In genomic region chr15:82074610-82075009, GRCh38 we compare ENCODE assay signal across 2 cellular contexts.
TF ChIP-seq lines count a peak whose summit lies in the region.

No MANE protein-coding gene starts in this region.

TF ChIP-seq in GM12878, 131 proteins besides CTCF, POLR2A, EP300 and RAD21:
- TF ChIP-seq ZBTB40 (IDR thresholded peaks at IDR 0.05; ENCODE audit: borderline replicate concordance) (peak; percentile 18; the same call in 1 of the 2 replicates), BRCA1 (IDR thresholded peaks at IDR 0.05; ENCODE audit: low read depth, low read length) (no peak), SKIL (IDR thresholded peaks at IDR 0.05; ENCODE audit: low read depth, poor library complexity, severe bottlenecking) (no peak), SRF (IDR thresholded peaks at IDR 0.05; ENCODE audit: low read depth in 2 of 2, low read length in 2 of 2) (no peak)

TF ChIP-seq in K562, 482 proteins besides CTCF, POLR2A, EP300 and RAD21:
- TF ChIP-seq EZH2 (IDR thresholded peaks at IDR 0.05; ENCODE audit: borderline replicate concordance, low read depth, low read length) (no peak), KLF1 (tag; IDR thresholded peaks at IDR 0.05) (no peak), ZNF384 (IDR thresholded peaks at IDR 0.05; ENCODE audit: low read depth, low read length) (peak; percentile 64; the same call in 1 of the 2 replicates), ZNF408 (CRISPR knock-in tag; IDR thresholded peaks at IDR 0.05; ENCODE audit: low read depth) (no peak), RBM14 (IDR thresholded peaks at IDR 0.05; ENCODE audit: borderline replicate concordance, insufficient read depth, low read depth, low read length) (no peak), ZNF165 (CRISPR knock-in tag; IDR thresholded peaks at IDR 0.05; ENCODE audit: borderline replicate concordance) (no peak), ZBTB40 (IDR thresholded peaks at IDR 0.05) (peak; percentile 91), ZBTB40 (CRISPR knock-in tag; IDR thresholded peaks at IDR 0.05) (peak; percentile 26; the same call in 1 of the 2 replicates), FOXP4 (CRISPR knock-in tag; IDR thresholded peaks at IDR 0.05; ENCODE audit: borderline replicate concordance) (no peak)
